20 cellular contexts compared by ENCODE assay signal in the genomic region with DNA sequence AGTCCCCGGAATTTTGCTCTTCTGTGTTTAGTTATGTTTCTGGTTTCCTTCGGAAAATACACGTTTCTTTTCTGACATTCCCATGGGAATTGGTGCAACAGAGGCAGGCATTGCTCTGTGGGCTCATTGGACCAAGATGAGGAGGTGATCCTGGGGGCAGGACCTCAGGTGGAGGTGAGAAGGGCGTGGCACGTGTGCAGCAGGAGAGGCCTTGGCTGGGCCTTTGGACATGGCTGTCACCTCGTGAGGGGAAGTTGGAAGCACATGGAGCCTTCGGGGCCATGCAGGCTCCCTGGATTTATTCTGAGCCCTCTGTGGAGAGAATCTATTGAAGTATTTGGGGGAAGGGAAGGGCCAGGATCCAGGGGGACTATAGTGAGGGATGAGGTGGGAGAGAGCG. TPM values are rescaled to one million over a fixed set of nuclear protein-coding genes. Genes with fewer than 3 reads are reported as not detected.
DNase-seq lines count a peak whose midpoint lies in the region; ATAC-seq, FAIRE-seq and TF ChIP-seq lines count a peak whose summit lies in the region.
"Had no signal": no experiment of that assay in that cellular context is flagged by ENCODE, and none has a peak within 500 bp of the region (broad histone marks: within the 10 kb centered on the region; RNA-seq: fewer than 3 reads in every experiment).

No MANE protein-coding gene starts in this region.

- DNase-seq in Calu3 = no peak
- no peak for DNase-seq in colonic mucosa
- peak; percentile 35 for DNase-seq in small intestine
- no peak for DNase-seq in lower leg skin (ENCODE audit: low spot score in 2 of 2)
- DNase-seq: ACHN; BE2C; CD4-positive, alpha-beta T cell; DMS79 treated with DMSO at 0.1 percent for 48 hours; GF-D8; HCEC 1CT; HFFc6 had no signal

- BruUV-seq in Calu3 (replicated peaks; lab: Mats Ljungman, UMichigan) = no TSS peak

- H3K36me3 Mint-ChIP-seq in Calu3 (ENCODE audit: insufficient read depth, unreplicated experiment) = peaks cover 29% of the 10 kb centered on the region
- H3K36me3 Mint-ChIP-seq: IgD-negative memory B cell had no signal

- H3K4me1 ChIP-seq in BLaER1 (peaks cover 81% of the 10 kb centered on the region), colonic mucosa (peaks cover 34% of the 10 kb centered on the region), small intestine (ENCODE audit: control insufficient read depth in 2 of 2, insufficient read depth in 1 of 2, low read depth in 1 of 2, low read length in 1 of 2) (peaks cover 0 to 15% of the 10 kb centered on the region in 2 donors)

- peak overlapping the region; percentile 22 for H3K4me2 ChIP-seq in BLaER1
- H3K4me2 ChIP-seq: GM23338 had no signal

- WGBS in small intestine, 3 donors = 68 to 73% (median 68%) methylated on average over 8 of the region's 8 CpGs
- 78 to 84% methylated on average over 8 of the region's 8 CpGs for WGBS in lower leg skin, 2 donors

- no peak overlapping the region for H3K4me3 Mint-ChIP-seq in Calu3 (ENCODE audit: low read depth, unreplicated experiment)
- H3K4me3 Mint-ChIP-seq: CD4-positive, alpha-beta T cell; GM23338; HFFc6 had no signal

- H3K4me3 ChIP-seq in BLaER1 = no peak overlapping the region
- H3K4me3 ChIP-seq in colonic mucosa = no peak overlapping the region
- no peak overlapping the region for H3K4me3 ChIP-seq in small intestine (ENCODE audit: low read depth in 1 of 2, low read length in 2 of 2)
- no peak overlapping the region for H3K4me3 ChIP-seq in lower leg skin (ENCODE audit: low read depth, poor library complexity, severe bottlenecking)
- H3K4me3 ChIP-seq: GM23338 had no signal

- H3K9me3 ChIP-seq in BLaER1 = no peaks in the 10 kb centered on the region
- H3K9me3 ChIP-seq in colonic mucosa = no peaks in the 10 kb centered on the region
- no peaks in the 10 kb centered on the region for H3K9me3 ChIP-seq in small intestine (ENCODE audit: control insufficient read depth, low read depth)
- H3K9me3 ChIP-seq: BE2C had no signal

- H3K4me1 Mint-ChIP-seq in Calu3 (ENCODE audit: low read depth, unreplicated experiment) = peaks cover 64% of the 10 kb centered on the region

- TF ChIP-seq CTCF in Calu3 (IDR thresholded peaks at IDR 0.05; ENCODE audit: unreplicated experiment) (no peak), colonic mucosa (IDR thresholded peaks at IDR 0.05) (no peak), lower leg skin (IDR thresholded peaks at IDR 0.05) (no peak)

- no peak for TF ChIP-seq POLR2A in lower leg skin (IDR thresholded peaks at IDR 0.05)

- CTCF ChIA-PET in Calu3 (lab: Charles Lee) = no interaction called here

- H3K9ac ChIP-seq in BLaER1 (no peak overlapping the region), colonic mucosa (ENCODE audit: low read depth in 2 of 2, low read length in 2 of 2) (peak overlapping the region in 1 of 2 donors; percentile 53)

- H3K27ac ChIP-seq in BLaER1 = no peak overlapping the region
- peak overlapping the region; percentile 77 for H3K27ac ChIP-seq in colonic mucosa
- H3K27ac ChIP-seq in small intestine (ENCODE audit: low read depth in 1 of 2, low read length in 1 of 2) = no peak overlapping the region
- H3K27ac ChIP-seq: C4-2B had no signal

- no peaks in the 10 kb centered on the region for H3K27me3 Mint-ChIP-seq in Calu3 (ENCODE audit: unreplicated experiment)

- H3K36me3 ChIP-seq in BLaER1 (no peaks in the 10 kb centered on the region), colonic mucosa (no peaks in the 10 kb centered on the region), small intestine (ENCODE audit: control insufficient read depth in 2 of 2, insufficient read depth in 2 of 2, low read length in 2 of 2) (no peaks in the 10 kb centered on the region)
- H3K36me3 ChIP-seq: BE2C had no signal

- H4K20me1 ChIP-seq in BLaER1 = peaks cover 58% of the 10 kb centered on the region

- H3K27ac Mint-ChIP-seq in Calu3 (ENCODE audit: unreplicated experiment) = peak overlapping the region; percentile 28
- H3K27ac Mint-ChIP-seq: CD4-positive, alpha-beta T cell; GM23338; HFFc6; IgD-negative memory B cell had no signal

- no peaks in the 10 kb centered on the region for H3K27me3 ChIP-seq in BLaER1
- H3K27me3 ChIP-seq in colonic mucosa = no peaks in the 10 kb centered on the region
- H3K27me3 ChIP-seq in small intestine (ENCODE audit: control insufficient read depth in 2 of 2, insufficient read depth in 2 of 2, low read length in 2 of 2) = peaks cover 0 to 3% of the 10 kb centered on the region in 2 donors
- H3K27me3 ChIP-seq: BE2C had no signal

- FAIRE-seq in small intestine (lab: Jason Lieb, UNC) = no peak
- FAIRE-seq: A204.1, H54, HepG2 had no signal

- ATAC-seq in HG02884 (IDR thresholded peaks at IDR 0.05; ENCODE audit: unreplicated experiment) = no peak
- no peak for ATAC-seq in HG02642 (IDR thresholded peaks at IDR 0.05; ENCODE audit: poor library complexity, unreplicated experiment)
- ATAC-seq: GM23338, HepG2 had no signal

- H3K9me3 Mint-ChIP-seq in Calu3 (ENCODE audit: low read depth, unreplicated experiment) = no peaks in the 10 kb centered on the region
- H3K9me3 Mint-ChIP-seq: CD4-positive, alpha-beta T cell; GM23338; HFFc6; IgD-negative memory B cell had no signal

- intact Hi-C loops in Calu3 (cut with micrococcal nuclease; ENCODE audit: unreplicated experiment) = no loop called here
- intact Hi-C loops in colonic mucosa (cut with DNase I) = no loop called here
- intact Hi-C loops in lower leg skin (cut with DNase I; ENCODE audit: low total_unique reads) = no loop called here

RNA-seq across cellular contexts. Expression of a gene that starts 44.5 kb away (rescaled TPM):
- total RNA-seq in Calu3 (2022) (81.2 and 85.7 TPM in 2 replicates), colonic mucosa (100 to 1,000 TPM; 161 to 238 TPM), lower leg skin (10 to 100 TPM; 35.3 to 53.6 (median 42.6) TPM)
- 10 to 100 TPM; 13.8 to 48.4 (median 19.2) TPM for polyA plus RNA-seq in small intestine
- total RNA-seq: HFFc6 had no signal
